30 cellular contexts compared by ENCODE assay signal in genomic region chr10:97573672-97574071, GRCh38. TPM values are rescaled to one million over a fixed set of nuclear protein-coding genes. Genes with fewer than 3 reads are reported as not detected.
DNase-seq lines count a peak whose midpoint lies in the region; ATAC-seq, FAIRE-seq and TF ChIP-seq lines count a peak whose summit lies in the region.
"Had no signal": no experiment of that assay in that cellular context is flagged by ENCODE, and none has a peak within 500 bp of the region (broad histone marks: within the 10 kb centered on the region; RNA-seq: fewer than 3 reads in every experiment).

No MANE protein-coding gene starts in this region.

- TF ChIP-seq POLR2A in A549 (IDR thresholded peaks at IDR 0.05; ENCODE audit: low read length) (no peak), body of pancreas (IDR thresholded peaks at IDR 0.05) (no peak), sigmoid colon (IDR thresholded peaks at IDR 0.05) (no peak)

- peaks cover 63% of the 10 kb centered on the region for H3K4me1 ChIP-seq in A549
- H3K4me1 ChIP-seq in body of pancreas: peaks cover 46% of the 10 kb centered on the region
- peaks cover 0 to 30% (median 22%) of the 10 kb centered on the region in 4 donors for H3K4me1 ChIP-seq in sigmoid colon
- H3K4me1 ChIP-seq in ascending aorta: peaks cover 10 to 14% of the 10 kb centered on the region in 2 donors
- H3K4me1 ChIP-seq: HAP-1 had no signal

- H3K27ac ChIP-seq in A549: peak overlapping the region; percentile 91 to 93
- peak overlapping the region; percentile 55 for H3K27ac ChIP-seq in C4-2B
- H3K27ac ChIP-seq in body of pancreas: peak overlapping the region in 3 of 4 donors; percentile 75 to 84 (median 81)
- peak overlapping the region in 3 of 4 donors; percentile 63 to 82 (median 70) for H3K27ac ChIP-seq in sigmoid colon
- peak overlapping the region in 1 of 2 donors; percentile 76 for H3K27ac ChIP-seq in ascending aorta
- H3K27ac ChIP-seq: BLaER1 treated with 17β-estradiol and CSF1 and Interleukin-3, amounts not matched to agents 10 nM and 100 nM; foreskin keratinocyte; ovary; Peyer's patch; WERI-Rb-1 had no signal

- H3K36me3 ChIP-seq in body of pancreas (replicated peaks in 1 of 2; ENCODE audit: insufficient read depth in 1 of 2, low read depth in 2 of 2): peaks cover 0 to 2% of the 10 kb centered on the region in 2 donors
- H3K36me3 ChIP-seq in sigmoid colon: peaks cover 0 to 25% (median 5%) of the 10 kb centered on the region in 4 donors
- H3K36me3 ChIP-seq in ascending aorta: peaks cover 22 to 24% of the 10 kb centered on the region in 2 donors
- H3K36me3 ChIP-seq: HAP-1, ovary, Peyer's patch, WERI-Rb-1 had no signal

- H3K9me3 ChIP-seq in A549 (no peaks in the 10 kb centered on the region), body of pancreas (no peaks in the 10 kb centered on the region), sigmoid colon (no peaks in the 10 kb centered on the region), ascending aorta (no peaks in the 10 kb centered on the region)
- H3K9me3 ChIP-seq: BLaER1 treated with 17β-estradiol and CSF1 and Interleukin-3, amounts not matched to agents 10 nM and 100 nM; esophagus squamous epithelium; HAP-1; ovary; Peyer's patch; tibial artery had no signal

- TF ChIP-seq CTCF in A549 (IDR thresholded peaks at IDR 0.05) (no peak), C4-2B (conservative IDR thresholded peaks at IDR 0.05) (no peak), body of pancreas (IDR thresholded peaks at IDR 0.05) (no peak), sigmoid colon (IDR thresholded peaks at IDR 0.05) (no peak), ascending aorta (IDR thresholded peaks at IDR 0.05) (no peak)

- TF ChIP-seq EP300 in A549 (IDR thresholded peaks at IDR 0.05) (no peak), sigmoid colon (IDR thresholded peaks at IDR 0.05) (no peak)

- no peak for TF ChIP-seq RAD21 in A549 (conservative IDR thresholded peaks at IDR 0.05 in 1 of 2, IDR thresholded peaks at IDR 0.05 in 1 of 2)

- ATAC-seq in A549 (no peak), body of pancreas (no peak)
- ATAC-seq: foreskin keratinocyte had no signal

- CTCF ChIA-PET in A549 (lab: Yijun Ruan, JAX): interaction anchor here (1.2 to 33.8 kb wide), 8 partner anchors 17 to 128 kb away, joined by 3 to 1048 read pairs (median 15); partner anchors contain the start of genes C10orf62 and HOGA1

- H3K4me2 ChIP-seq in A549: peak overlapping the region; percentile 72; the same call in 2 of the 3 replicates

- no peak for DNase-seq in A549 (ENCODE audit: low read depth in 1 of 2, low spot score in 1 of 2)
- DNase-seq in body of pancreas: no peak
- no peak for DNase-seq in sigmoid colon
- no peak for DNase-seq in DMS153 (lab: John Stamatoyannopoulos, UW)
- DNase-seq in ascending aorta (ENCODE audit: low spot score in 2 of 2): no peak
- no peak for DNase-seq in nucleus accumbens (lab: John Stamatoyannopoulos, UW)
- DNase-seq: activated CD4-positive, alpha-beta T cell treated with anti-CD3 and anti-CD28 coated beads, Interleukin-2, amount 10 ng/mL, durations not matched to agents 24 days and 14 days; dorsolateral prefrontal cortex; esophagus squamous epithelium; foreskin keratinocyte; NCI-H1048; NCI-H2107; NCI-H446; NCI-H748 treated with DMSO at 0.1 percent for 48 hours; Peyer's patch; retina; stimulated activated CD4-positive, alpha-beta T cell treated with anti-CD3 and anti-CD28 coated beads, Interleukin-4, amount 100 ng/mL, for 1 hour; T1000; tibial artery; WERI-Rb-1 had no signal

- POLR2A ChIA-PET in A549 (lab: Yijun Ruan, JAX): no interaction called here

- intact Hi-C loops in body of pancreas (cut with DNase I): loop anchor here (10.0 kb wide), 1 partner anchor 151 kb away; no protein-coding TSS in a partner anchor
- intact Hi-C loops in sigmoid colon (cut with DNase I): loop anchor here (2.0 kb wide), 1 partner anchor 39 kb away; no protein-coding TSS in a partner anchor
- intact Hi-C loops in ascending aorta (cut with DNase I): loop anchor here (1.0 kb wide), 2 partner anchors 23 to 67 kb away; partner anchors contain the start of gene PI4K2A

- WGBS in A549 (ENCODE audit: missing lambda C conversion rate): 43% methylated on average over 2 of the region's 2 CpGs
- 36 to 38% methylated on average over 2 of the region's 2 CpGs for WGBS in body of pancreas, 2 donors
- 70 to 71% methylated on average over 2 of the region's 2 CpGs for WGBS in sigmoid colon, 2 donors

- no peak for FAIRE-seq in A549 (lab: Jason Lieb, UNC)
- FAIRE-seq: endometrium, GM12891 had no signal

- H3K27me3 ChIP-seq in body of pancreas: no peaks in the 10 kb centered on the region
- H3K27me3 ChIP-seq in sigmoid colon: no peaks in the 10 kb centered on the region
- H3K27me3 ChIP-seq in ascending aorta: no peaks in the 10 kb centered on the region
- H3K27me3 ChIP-seq: BLaER1 treated with 17β-estradiol and CSF1 and Interleukin-3, amounts not matched to agents 10 nM and 100 nM; dorsolateral prefrontal cortex; foreskin keratinocyte; ovary; Peyer's patch; tibial artery had no signal

- no peak overlapping the region for H3K4me3 ChIP-seq in A549
- no peak overlapping the region for H3K4me3 ChIP-seq in body of pancreas
- no peak overlapping the region for H3K4me3 ChIP-seq in sigmoid colon
- no peak overlapping the region for H3K4me3 ChIP-seq in ascending aorta
- H3K4me3 ChIP-seq: BLaER1 treated with 17β-estradiol and CSF1 and Interleukin-3, amounts not matched to agents 10 nM and 100 nM; dorsolateral prefrontal cortex; esophagus squamous epithelium; HAP-1; ovary; Peyer's patch; tibial artery had no signal

TF ChIP-seq in A549, 52 proteins besides CTCF, POLR2A, EP300 and RAD21:
- TF ChIP-seq RNF2 (IDR thresholded peaks at IDR 0.05; ENCODE audit: borderline replicate concordance, low read depth): no peak
- TF ChIP-seq, protein P1, sequence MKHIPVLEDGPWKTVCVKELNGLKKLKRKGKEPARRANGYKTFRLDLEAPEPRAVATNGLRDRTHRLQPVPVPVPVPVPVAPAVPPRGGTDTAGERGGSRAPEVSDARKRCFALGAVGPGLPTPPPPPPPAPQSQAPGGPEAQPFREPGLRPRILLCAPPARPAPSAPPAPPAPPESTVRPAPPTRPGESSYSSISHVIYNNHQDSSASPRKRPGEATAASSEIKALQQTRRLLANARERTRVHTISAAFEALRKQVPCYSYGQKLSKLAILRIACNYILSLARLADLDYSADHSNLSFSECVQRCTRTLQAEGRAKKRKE (CRISPR knock-in tag; IDR thresholded peaks at IDR 0.05; ENCODE audit: low read depth): no peak
- TF ChIP-seq ZNF302 (CRISPR knock-in tag; IDR thresholded peaks at IDR 0.05): no peak
TF ChIP-seq in A549: peak in this region for 0.

RNA-seq across cellular contexts. Expression of gene ANKRD2, which starts 1.1 kb away (rescaled TPM):
- polyA plus RNA-seq in A549 (2011; rRNA removed): 0.90 and 1.5 TPM in 2 replicates
- polyA plus RNA-seq in A549 (2012; cell fraction: cytosol; rRNA removed): 12.2 and 12.7 TPM in 2 replicates
- 13.6 and 13.9 TPM in 2 replicates for polyA plus RNA-seq in A549 (2012; cell fraction: nucleus; rRNA removed)
- polyA plus RNA-seq in A549 (2017; fragmentation: RNase III; extraction: RNeasy Plus Mini Kit Qiagen cat#74134 plus additional on column Dnase treatment): 4.7 to 8.4 TPM (median 5.8 TPM) in 3 replicates
- 0.45 and 1.4 TPM in 2 replicates for polyA minus RNA-seq in A549 (2011; rRNA and poly(A)+ RNA removed)
- not detected for total RNA-seq in body of pancreas
- under 1 TPM in 1 of 4 donors, not detected in 3; 0.49 TPM for total RNA-seq in sigmoid colon
- 1 to 10 TPM in 1 of 3 donors, under 1 TPM in 1, not detected in 1; 0.31 to 1.2 TPM for polyA plus RNA-seq in sigmoid colon
- total RNA-seq in ascending aorta: not detected
- total RNA-seq: activated CD4-positive, alpha-beta T cell treated with anti-CD3 and anti-CD28 coated beads, Interleukin-2, amount 10 ng/mL, durations not matched to agents 24 days and 14 days; cerebellum; HT1080; Peyer's patch; SK-MEL-5 had no signal

RNA-seq across cellular contexts. Expression of gene HOGA1, which starts 10.5 kb away (rescaled TPM):
- polyA plus RNA-seq in A549 (2011; rRNA removed) (2.0 TPM in 2 replicates), A549 (2017; fragmentation: RNase III; extraction: RNeasy Plus Mini Kit Qiagen cat#74134 plus additional on column Dnase treatment) (3.1 to 3.5 TPM (median 3.1 TPM) in 3 replicates), sigmoid colon (1 to 10 TPM in 1 of 3 donors, under 1 TPM in 1, not detected in 1; 0.26 to 1.2 TPM)
- 2.0 and 2.8 TPM in 2 replicates for polyA plus RNA-seq in A549 (2012; cell fraction: cytosol; rRNA removed)
- 3.5 and 3.6 TPM in 2 replicates for polyA plus RNA-seq in A549 (2012; cell fraction: nucleus; rRNA removed)
- polyA minus RNA-seq in A549 (2011; rRNA and poly(A)+ RNA removed): 1.4 and 2.5 TPM in 2 replicates
- total RNA-seq in body of pancreas (10 to 100 TPM in 1 of 2 donors, 1 to 10 TPM in 1; 7.3 to 16.3 TPM), sigmoid colon (under 1 TPM in 1 of 4 donors, not detected in 3; 0.71 TPM), ascending aorta (2.6 TPM)
- total RNA-seq: activated CD4-positive, alpha-beta T cell treated with anti-CD3 and anti-CD28 coated beads, Interleukin-2, amount 10 ng/mL, durations not matched to agents 24 days and 14 days had no signal

RNA-seq across cellular contexts. Expression of gene C10orf62, which starts 15.8 kb away (rescaled TPM):
- polyA plus RNA-seq in A549 (2011; rRNA removed) (0.12 TPM in 1 of 2 replicates, not detected in the other), A549 (2017; fragmentation: RNase III; extraction: RNeasy Plus Mini Kit Qiagen cat#74134 plus additional on column Dnase treatment) (0.10 TPM in 1 of 3 replicates, not detected in the others), sigmoid colon (not detected)
- polyA plus RNA-seq in A549 (2012; cell fraction: cytosol; rRNA removed): 0.07 and 0.09 TPM in 2 replicates
- 0.53 and 0.73 TPM in 2 replicates for polyA plus RNA-seq in A549 (2012; cell fraction: nucleus; rRNA removed)
- 0.73 and 0.91 TPM in 2 replicates for polyA minus RNA-seq in A549 (2011; rRNA and poly(A)+ RNA removed)
- total RNA-seq in body of pancreas (1 to 10 TPM in 1 of 2 donors, not detected in 1; 1.3 TPM), sigmoid colon (not detected), ascending aorta (not detected)
- total RNA-seq: activated CD4-positive, alpha-beta T cell treated with anti-CD3 and anti-CD28 coated beads, Interleukin-2, amount 10 ng/mL, durations not matched to agents 24 days and 14 days; esophagus squamous epithelium; foreskin keratinocyte; HT1080; lung microvascular endothelial cell; Peyer's patch; SK-MEL-5 had no signal
- polyA plus RNA-seq: foreskin keratinocyte, ovary had no signal

RNA-seq across cellular contexts. Expression of gene MORN4, which starts 59.6 kb away (rescaled TPM):
- polyA plus RNA-seq in A549 (2011; rRNA removed) (13.8 and 14.2 TPM in 2 replicates), A549 (2017; fragmentation: RNase III; extraction: RNeasy Plus Mini Kit Qiagen cat#74134 plus additional on column Dnase treatment) (8.3 to 10.9 TPM (median 8.9 TPM) in 3 replicates), sigmoid colon (1 to 10 TPM; 1.2 to 2.5 (median 2.5) TPM)
- polyA plus RNA-seq in A549 (2012; cell fraction: cytosol; rRNA removed): 9.7 and 10.4 TPM in 2 replicates
- 2.9 and 3.4 TPM in 2 replicates for polyA plus RNA-seq in A549 (2012; cell fraction: nucleus; rRNA removed)
- polyA minus RNA-seq in A549 (2011; rRNA and poly(A)+ RNA removed): 3.2 and 4.2 TPM in 2 replicates
- total RNA-seq in body of pancreas (1 to 10 TPM; 4.9 to 8.3 TPM), sigmoid colon (10 to 100 TPM in 1 of 4 donors, 1 to 10 TPM in 2, under 1 TPM in 1; 0.83 to 23.4 (median 5.4) TPM), ascending aorta (2.3 TPM)
